In genomic region chr13:46605089-46605488, GRCh38 we compare ENCODE assay signal across 1 cellular context.
TF ChIP-seq lines count a peak whose summit lies in the region.

No MANE protein-coding gene starts in this region.

TF ChIP-seq in GM12878, 131 proteins besides CTCF, POLR2A, EP300 and RAD21:
- TF ChIP-seq GATAD2B (conservative IDR thresholded peaks at IDR 0.05; ENCODE audit: low read depth) (no peak), FOXK2 (IDR thresholded peaks at IDR 0.05) (no peak), EZH2 (IDR thresholded peaks at IDR 0.05; ENCODE audit: borderline replicate concordance, control insufficient read depth, low read depth, low read length) (no peak), BCL3 (IDR thresholded peaks at IDR 0.05; ENCODE audit: borderline replicate concordance, insufficient read depth, low read depth, low read length, poor library complexity, severe bottlenecking) (no peak), MTA3 (IDR thresholded peaks at IDR 0.05; ENCODE audit: borderline replicate concordance, low read length) (no peak), ZNF274 (IDR thresholded peaks at IDR 0.05; ENCODE audit: insufficient read depth, insufficient read length) (no peak), ASH2L (IDR thresholded peaks at IDR 0.05; ENCODE audit: borderline replicate concordance, low read depth) (no peak), ZBTB40 (IDR thresholded peaks at IDR 0.05; ENCODE audit: borderline replicate concordance) (no peak), NFYA (IDR thresholded peaks at IDR 0.05; ENCODE audit: borderline replicate concordance, low read depth, low read length) (no peak), CEBPB (IDR thresholded peaks at IDR 0.05; ENCODE audit: borderline replicate concordance in 1 of 2, low read depth in 2 of 2, low read length in 2 of 2) (no peak), IRF3 (IDR thresholded peaks at IDR 0.05) (no peak), SREBF2 (IDR thresholded peaks at IDR 0.05; ENCODE audit: low read length) (no peak), HSF1 (IDR thresholded peaks at IDR 0.05; ENCODE audit: low read depth, low read length) (no peak), BMI1 (IDR thresholded peaks at IDR 0.05; ENCODE audit: borderline replicate concordance) (no peak), RAD51 (IDR thresholded peaks at IDR 0.05) (no peak), ZNF207 (IDR thresholded peaks at IDR 0.05; ENCODE audit: borderline replicate concordance) (no peak), SMARCA5 (IDR thresholded peaks at IDR 0.05) (no peak), KLF5 (IDR thresholded peaks at IDR 0.05; ENCODE audit: partially characterized antibody) (no peak), ZBED1 (IDR thresholded peaks at IDR 0.05; ENCODE audit: borderline replicate concordance) (no peak)
